Comparison of ENCODE assay signal across 8 cellular contexts in the genomic region with DNA sequence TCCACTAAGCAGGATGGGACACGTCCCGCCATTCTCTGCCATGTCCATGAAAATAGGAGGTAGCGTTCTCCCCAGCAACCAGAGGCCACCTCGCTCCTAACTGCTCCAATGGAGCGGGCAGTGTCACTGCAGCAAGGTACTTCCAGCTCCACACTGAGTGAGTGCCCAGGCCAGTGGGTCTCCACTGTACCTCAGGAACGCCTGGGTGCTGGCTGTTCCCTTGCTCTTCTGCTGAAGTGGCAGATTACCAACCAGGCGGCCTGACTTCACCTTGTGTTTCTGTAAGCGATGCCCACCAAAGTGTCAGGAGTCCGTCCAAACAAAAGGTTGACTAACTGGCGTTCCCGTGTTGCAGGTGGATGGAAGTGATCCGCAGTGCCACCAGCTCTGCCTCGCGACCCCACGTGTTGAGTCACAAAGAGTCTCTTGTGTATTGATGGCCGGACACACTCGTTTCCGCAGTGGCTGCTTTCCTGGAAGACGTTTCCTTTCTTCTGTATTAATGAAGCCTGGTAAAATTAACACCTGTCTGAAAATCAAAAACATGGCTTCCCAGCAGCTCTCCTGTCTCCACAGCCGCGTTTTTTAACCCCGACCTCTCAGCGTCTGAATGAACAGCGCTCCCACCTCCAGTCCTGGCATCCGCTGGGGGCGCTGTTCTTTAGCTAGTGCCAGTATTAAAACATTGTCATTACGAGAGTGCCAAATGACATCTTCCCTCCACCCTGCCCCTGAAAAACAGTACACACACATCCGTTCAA.
DNase-seq lines count a peak whose midpoint lies in the region; ATAC-seq, FAIRE-seq and TF ChIP-seq lines count a peak whose summit lies in the region.

No MANE protein-coding gene starts in this region.

- WGBS in tibial nerve, 2 donors: 68 to 69% methylated on average over 28 of the region's 28 CpGs
- WGBS in small intestine, 3 donors: 77 to 85% (median 83%) methylated on average over 28 of the region's 28 CpGs

- peaks cover 43% of the 10 kb centered on the region for H3K4me1 Mint-ChIP-seq in CD4-positive, alpha-beta T cell (ENCODE audit: low read depth)
- H3K4me1 Mint-ChIP-seq in activated CD8-positive, alpha-beta T cell treated with anti-CD3 and anti-CD28 coated beads for 36 hours (ENCODE audit: low read depth): peaks cover 36% of the 10 kb centered on the region

- FAIRE-seq in small intestine (lab: Jason Lieb, UNC): no peak

- no peaks in the 10 kb centered on the region for H3K27me3 ChIP-seq in CD4-positive, alpha-beta T cell (ENCODE audit: control insufficient read depth, insufficient read depth, low read length)
- H3K27me3 ChIP-seq in HL-60 (ENCODE audit: insufficient read depth, poor library complexity, severe bottlenecking): no peaks in the 10 kb centered on the region
- no peaks in the 10 kb centered on the region for H3K27me3 ChIP-seq in tibial nerve
- no peaks in the 10 kb centered on the region for H3K27me3 ChIP-seq in small intestine (ENCODE audit: control insufficient read depth in 2 of 2, insufficient read depth in 2 of 2, low read length in 2 of 2)

- intact Hi-C loops in CD4-positive, alpha-beta T cell (cut with DNase I, micrococcal nuclease): loop anchor here in 1 of 2 experiments (10.0 kb wide), 1 partner anchor 397 kb away; no protein-coding TSS in a partner anchor
- intact Hi-C loops in activated CD8-positive, alpha-beta T cell treated with anti-CD3 and anti-CD28 coated beads for 36 hours (cut with micrococcal nuclease): loop anchor here (2.0 to 5.0 kb wide), 2 partner anchors 205 to 224 kb away; no protein-coding TSS in a partner anchor
- intact Hi-C loops in left ventricle myocardium superior (cut with micrococcal nuclease): loop anchor here (10.0 kb wide), 1 partner anchor 207 kb away; no protein-coding TSS in a partner anchor

- H3K27ac Mint-ChIP-seq in CD4-positive, alpha-beta T cell: peak overlapping the region; percentile 77
- H3K27ac Mint-ChIP-seq in activated CD8-positive, alpha-beta T cell treated with anti-CD3 and anti-CD28 coated beads for 36 hours: peak overlapping the region; percentile 41

- no peak overlapping the region for H3K27ac ChIP-seq in CD4-positive, alpha-beta T cell (ENCODE audit: low read depth, low read length)
- no peak overlapping the region for H3K27ac ChIP-seq in HL-60 (replicated peaks)
- no peak overlapping the region for H3K27ac ChIP-seq in tibial nerve
- H3K27ac ChIP-seq in small intestine (ENCODE audit: low read depth in 1 of 2, low read length in 1 of 2): no peak overlapping the region

- H3K9me3 Mint-ChIP-seq in CD4-positive, alpha-beta T cell: no peaks in the 10 kb centered on the region
- no peaks in the 10 kb centered on the region for H3K9me3 Mint-ChIP-seq in activated CD8-positive, alpha-beta T cell treated with anti-CD3 and anti-CD28 coated beads for 36 hours

- H3K4me3 ChIP-seq in HL-60 (replicated peaks; ENCODE audit: insufficient read depth, low read length) (no peak overlapping the region), tibial nerve (no peak overlapping the region), small intestine (ENCODE audit: low read depth in 1 of 2, low read length in 2 of 2) (no peak overlapping the region)

- CTCF ChIA-PET in CD4-positive, alpha-beta T cell (lab: Charles Lee): no interaction called here
- CTCF ChIA-PET in activated CD8-positive, alpha-beta T cell treated with anti-CD3 and anti-CD28 coated beads for 36 hours (lab: Charles Lee): interaction anchor here (0.9 to 5.4 kb wide), 4 partner anchors 58 to 224 kb away, joined by 3 to 160 read pairs (median 38); no protein-coding TSS in a partner anchor

- no peaks in the 10 kb centered on the region for H3K9me3 ChIP-seq in CD4-positive, alpha-beta T cell (ENCODE audit: control insufficient read depth, low read length)
- H3K9me3 ChIP-seq in tibial nerve (no peaks in the 10 kb centered on the region), small intestine (ENCODE audit: control insufficient read depth, low read depth) (no peaks in the 10 kb centered on the region)

- ATAC-seq in CD4-positive, alpha-beta T cell (ENCODE audit: poor library complexity): no peak
- no peak for ATAC-seq in activated CD8-positive, alpha-beta T cell treated with anti-CD3 and anti-CD28 coated beads for 36 hours
- ATAC-seq in left ventricle myocardium superior (peak; percentile 23), HG03095 (IDR thresholded peaks at IDR 0.05; ENCODE audit: unreplicated experiment) (no peak)

- H3K36me3 ChIP-seq in tibial nerve (peaks cover 0 to 47% (median 0%) of the 10 kb centered on the region in 3 donors), small intestine (ENCODE audit: control insufficient read depth in 2 of 2, insufficient read depth in 2 of 2, low read length in 2 of 2) (peaks cover 9 to 14% of the 10 kb centered on the region in 2 donors)

- TF ChIP-seq CTCF in CD4-positive, alpha-beta T cell (IDR thresholded peaks at IDR 0.05): no peak
- TF ChIP-seq CTCF in HL-60 (IDR thresholded peaks at IDR 0.05; ENCODE audit: insufficient read depth, low read length): peak; percentile 3
- no peak for TF ChIP-seq CTCF in activated CD8-positive, alpha-beta T cell treated with anti-CD3 and anti-CD28 coated beads for 36 hours (IDR thresholded peaks at IDR 0.05)
- TF ChIP-seq CTCF in tibial nerve (IDR thresholded peaks at IDR 0.05): peak; percentile 39 to 61 (median 55)

- DNase-seq in CD4-positive, alpha-beta T cell: no peak
- DNase-seq in HL-60 (ENCODE audit: low read depth in 1 of 2, low spot score in 1 of 2) (peak in 1 of 2 experiments; percentile 37), left ventricle myocardium superior (peak; percentile 75), tibial nerve (ENCODE audit: low spot score in 2 of 2) (peak in 1 of 2 donors; percentile 66), small intestine (no peak), A172 (ENCODE audit: low spot score) (no peak)
- peak; percentile 44 for DNase-seq in activated CD8-positive, alpha-beta T cell treated with anti-CD3 and anti-CD28 coated beads for 36 hours

- TF ChIP-seq EP300 in tibial nerve (IDR thresholded peaks at IDR 0.05): no peak

- POLR2A ChIA-PET in CD4-positive, alpha-beta T cell (lab: Charles Lee): no interaction called here
- POLR2A ChIA-PET in activated CD8-positive, alpha-beta T cell treated with anti-CD3 and anti-CD28 coated beads for 36 hours (lab: Charles Lee): no interaction called here

- H3K27me3 Mint-ChIP-seq in CD4-positive, alpha-beta T cell: no peaks in the 10 kb centered on the region
- H3K27me3 Mint-ChIP-seq in activated CD8-positive, alpha-beta T cell treated with anti-CD3 and anti-CD28 coated beads for 36 hours: no peaks in the 10 kb centered on the region

- no peak overlapping the region for H3K4me3 Mint-ChIP-seq in CD4-positive, alpha-beta T cell
- H3K4me3 Mint-ChIP-seq in activated CD8-positive, alpha-beta T cell treated with anti-CD3 and anti-CD28 coated beads for 36 hours: no peak overlapping the region

- peaks cover 49% of the 10 kb centered on the region for H3K36me3 Mint-ChIP-seq in CD4-positive, alpha-beta T cell (ENCODE audit: low read depth)
- peaks cover 16% of the 10 kb centered on the region for H3K36me3 Mint-ChIP-seq in activated CD8-positive, alpha-beta T cell treated with anti-CD3 and anti-CD28 coated beads for 36 hours (ENCODE audit: low read depth)

- H3K4me1 ChIP-seq in tibial nerve: peaks cover 0 to 48% (median 23%) of the 10 kb centered on the region in 4 donors
- no peaks in the 10 kb centered on the region for H3K4me1 ChIP-seq in small intestine (ENCODE audit: control insufficient read depth in 2 of 2, insufficient read depth in 1 of 2, low read depth in 1 of 2, low read length in 1 of 2)

- no peak for TF ChIP-seq POLR2A in tibial nerve (IDR thresholded peaks at IDR 0.05)

Comparison
In these comparisons a context has a peak if more than half of its experiments do, and no peak if none do; other contexts are left out.
1. DNase-seq: peak in activated CD8-positive, alpha-beta T cell treated with anti-CD3 and anti-CD28 coated beads for 36 hours (single experiment) and left ventricle myocardium superior (single experiment); none in CD4-positive, alpha-beta T cell (0 of 10), small intestine (single experiment) and A172 (single experiment).
2. CTCF ChIP-seq: peak in HL-60 (single experiment) and tibial nerve (5 of 5); none in CD4-positive, alpha-beta T cell (single experiment) and activated CD8-positive, alpha-beta T cell treated with anti-CD3 and anti-CD28 coated beads for 36 hours (single experiment).